Comparison of ENCODE assay signal across 12 cellular contexts in the genomic region with DNA sequence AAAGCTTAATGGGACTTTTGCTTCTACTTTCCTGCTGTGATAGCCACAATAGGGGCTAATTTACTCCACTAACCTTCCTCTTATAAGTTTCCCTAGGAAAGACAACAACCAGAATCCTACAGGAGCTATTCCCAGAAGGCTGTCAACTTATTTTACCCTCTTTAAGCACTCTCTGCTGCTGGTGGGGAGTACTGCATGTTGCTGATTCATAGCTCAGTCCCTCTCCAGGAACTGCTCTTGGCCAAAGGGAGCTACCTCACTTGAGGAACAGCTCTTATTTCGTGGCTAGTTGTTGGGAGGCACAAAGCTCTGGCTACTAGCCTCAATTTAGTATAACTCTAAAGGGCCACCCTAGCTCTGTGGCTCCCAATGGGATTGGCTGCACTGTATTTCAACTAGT. TPM values are rescaled to one million over a fixed set of nuclear protein-coding genes. Genes with fewer than 3 reads are reported as not detected.
DNase-seq lines count a peak whose midpoint lies in the region; ATAC-seq and TF ChIP-seq lines count a peak whose summit lies in the region.
"Had no signal": no experiment of that assay in that cellular context is flagged by ENCODE, and none has a peak within 500 bp of the region (broad histone marks: within the 10 kb centered on the region; RNA-seq: fewer than 3 reads in every experiment).

No MANE protein-coding gene starts in this region.

- H3F3A ChIP-seq in neural progenitor cell (ENCODE audit: low read depth): peaks cover 20% of the 10 kb centered on the region

- H3K4me3 ChIP-seq in epithelial cell of proximal tubule (ENCODE audit: low read depth, low read length) (no peak overlapping the region), neural progenitor cell (no peak overlapping the region)

- peaks cover 14% of the 10 kb centered on the region for H3K36me3 ChIP-seq in neural progenitor cell

- H3K9me3 ChIP-seq in neural progenitor cell (ENCODE audit: low read depth): no peaks in the 10 kb centered on the region

- H3K27me3 Mint-ChIP-seq in neural progenitor cell (ENCODE audit: insufficient read depth, low read depth): no peaks in the 10 kb centered on the region
- H3K27me3 Mint-ChIP-seq: dendritic cell treated with granulocyte-macrophage colony-stimulating factor and Interleukin-4, amounts not matched to agents 40 ng/mL and 50 ng/mL, for 4 days had no signal

- no peaks in the 10 kb centered on the region for H3K4me1 Mint-ChIP-seq in neural progenitor cell

- no peak overlapping the region for H3K9ac ChIP-seq in neural progenitor cell

- H3K36me3 Mint-ChIP-seq in neural progenitor cell: peaks cover 41% of the 10 kb centered on the region

- in situ Hi-C loops in SK-MEL-5 (cut with HindIII; ENCODE audit: low pct_unique_long_range_greater_than_20kb, low sequenced_read_pairs): no loop called here

- no peaks in the 10 kb centered on the region for H3K9me3 Mint-ChIP-seq in neural progenitor cell
- H3K9me3 Mint-ChIP-seq: dendritic cell treated with granulocyte-macrophage colony-stimulating factor and Interleukin-4, amounts not matched to agents 40 ng/mL and 50 ng/mL, for 4 days had no signal

- H3K4me3 Mint-ChIP-seq in neural progenitor cell: no peak overlapping the region
- H3K4me3 Mint-ChIP-seq: dendritic cell treated with granulocyte-macrophage colony-stimulating factor and Interleukin-4, amounts not matched to agents 40 ng/mL and 50 ng/mL, for 4 days had no signal

- no peak overlapping the region for H3K27ac Mint-ChIP-seq in neural progenitor cell
- H3K27ac Mint-ChIP-seq: dendritic cell treated with granulocyte-macrophage colony-stimulating factor and Interleukin-4, amounts not matched to agents 40 ng/mL and 50 ng/mL, for 4 days had no signal

- DNase-seq in ELR (ENCODE audit: low read depth): peak; percentile 39
- DNase-seq in SK-MEL-5 (ENCODE audit: low read depth, low spot score): peak; percentile 35
- peak; percentile 38 for DNase-seq in epithelial cell of proximal tubule (ENCODE audit: low read depth)
- peak; percentile 29 for DNase-seq in neural progenitor cell (ENCODE audit: low spot score)
- DNase-seq in NCI-H1105 treated with DMSO at 0.1 percent for 48 hours (lab: John Stamatoyannopoulos, UW): no peak
- DNase-seq in epidermal melanocyte (ENCODE audit: insufficient read length, low spot score): no peak
- DNase-seq: NCI-H1417, NCI-H526 treated with DMSO at 0.1 percent for 48 hours, SIG-M5 had no signal

- H3K27ac ChIP-seq in neural progenitor cell: peak overlapping the region; percentile 77

- H3K79me2 ChIP-seq in neural progenitor cell (ENCODE audit: low read depth): no peaks in the 10 kb centered on the region

- H2AFZ ChIP-seq in neural progenitor cell (replicated peaks): no peak overlapping the region

- peaks cover 12% of the 10 kb centered on the region for H3K4me1 ChIP-seq in neural progenitor cell

- H3K4me2 ChIP-seq in neural progenitor cell: no peak overlapping the region

- ATAC-seq in HG03045 (IDR thresholded peaks at IDR 0.05; ENCODE audit: unreplicated experiment): no peak
- ATAC-seq in HG03097 (IDR thresholded peaks at IDR 0.05; ENCODE audit: low FRiP score, unreplicated experiment): no peak

- H3K27me3 ChIP-seq in neural progenitor cell: no peaks in the 10 kb centered on the region

- no peaks in the 10 kb centered on the region for H4K20me1 ChIP-seq in neural progenitor cell (ENCODE audit: low read depth)

- TF ChIP-seq CTCF in epithelial cell of proximal tubule (conservative IDR thresholded peaks at IDR 0.05; ENCODE audit: low read depth, low read length) (peak; percentile 61), neural progenitor cell (IDR thresholded peaks at IDR 0.05) (peak; percentile 26)

RNA-seq across cellular contexts. Expression of a gene that starts 37.2 kb away (rescaled TPM):
- total RNA-seq in SK-MEL-5 (2014; rRNA removed; shearing (Covaris generic)): 59.4 and 65.4 TPM in 2 replicates
- 58.3 and 70.1 TPM in 2 replicates for polyA plus RNA-seq in SK-MEL-5 (2015; cell fraction: cytosol; rRNA removed)
- 68.2 and 72.0 TPM in 2 replicates for polyA plus RNA-seq in SK-MEL-5 (2015; cell fraction: nucleus; rRNA removed)
- total RNA-seq in epithelial cell of proximal tubule (40.9 and 46.9 TPM in 2 replicates), neural progenitor cell (ENCODE audit: low replicate concordance) (109 and 181 TPM in 2 replicates)

RNA-seq across cellular contexts. Expression of a gene that starts 46.5 kb away (rescaled TPM):
- total RNA-seq in SK-MEL-5 (2014; rRNA removed; shearing (Covaris generic)): 0.13 and 0.18 TPM in 2 replicates
- polyA plus RNA-seq in SK-MEL-5 (2015; cell fraction: cytosol; rRNA removed): 0.06 TPM in 1 of 2 replicates, not detected in the other
- 0.08 and 1.9 TPM in 2 replicates for polyA plus RNA-seq in SK-MEL-5 (2015; cell fraction: nucleus; rRNA removed)
- under 0.01 and 0.07 TPM in 2 replicates for total RNA-seq in epithelial cell of proximal tubule
- total RNA-seq in neural progenitor cell (ENCODE audit: low replicate concordance): 0.86 and 1.1 TPM in 2 replicates

Comparison
In these comparisons a context has a peak if more than half of its experiments do, and no peak if none do; other contexts are left out.
1. DNase-seq: peak in ELR (single experiment), SK-MEL-5 (single experiment), epithelial cell of proximal tubule (single experiment) and neural progenitor cell (single experiment); none in NCI-H1105 treated with DMSO at 0.1 percent for 48 hours (single experiment) and epidermal melanocyte (single experiment).